ENCODE assay signal across 13 cellular contexts in genomic region chr5:23352437-23352836, GRCh38.
A peak's percentile ranks its signal among the peaks of the same experiment; 100 is the strongest.
DNase-seq lines count a peak whose midpoint lies in the region; ATAC-seq and TF ChIP-seq lines count a peak whose summit lies in the region.
"Had no signal": no experiment of that assay in that cellular context is flagged by ENCODE, and none has a peak within 500 bp of the region (broad histone marks: within the 10 kb centered on the region; RNA-seq: fewer than 3 reads in every experiment).

No MANE protein-coding gene starts in this region.

- ATAC-seq in HCT116 (no peak), HG03354 (IDR thresholded peaks at IDR 0.05; ENCODE audit: poor library complexity, severe bottlenecking, unreplicated experiment) (no peak)
- ATAC-seq: T-helper 17 cell had no signal

- no peak overlapping the region for H3K14ac ChIP-seq in mesenchymal stem cell (ENCODE audit: low read length in 2 of 2)

- no peak overlapping the region for H3K27ac ChIP-seq in HCT116 (ENCODE audit: low read depth, low read length)
- no peak overlapping the region for H3K27ac ChIP-seq in WERI-Rb-1
- H3K27ac ChIP-seq in mesenchymal stem cell (ENCODE audit: low read length, poor library complexity, severe bottlenecking): no peak overlapping the region
- no peak overlapping the region for H3K27ac ChIP-seq in dorsolateral prefrontal cortex
- H3K27ac ChIP-seq: tibial nerve had no signal

- no peaks in the 10 kb centered on the region for H3K79me1 ChIP-seq in mesenchymal stem cell (replicated peaks; ENCODE audit: low read length, poor library complexity, severe bottlenecking)

- H3K9me3 ChIP-seq in HCT116 (ENCODE audit: control insufficient read depth in 1 of 2, insufficient read depth in 1 of 2, low read depth in 1 of 2, low read length in 2 of 2): peaks cover 3 to 10% of the 10 kb centered on the region in 2 experiments; a peak in 3 of 4 replicates
- no peaks in the 10 kb centered on the region for H3K9me3 ChIP-seq in WERI-Rb-1 (ENCODE audit: severe bottlenecking)
- H3K9me3 ChIP-seq in mesenchymal stem cell (ENCODE audit: control insufficient read depth, low read length): no peaks in the 10 kb centered on the region
- H3K9me3 ChIP-seq: tibial nerve had no signal

- H3K4me3 ChIP-seq in HCT116 (replicated peaks in 1 of 2; ENCODE audit: low read depth in 1 of 2, low read length in 2 of 2) (no peak overlapping the region), WERI-Rb-1 (ENCODE audit: low read depth, low read length) (no peak overlapping the region), mesenchymal stem cell (ENCODE audit: insufficient read depth in 1 of 2, low read depth in 1 of 2, low read length in 2 of 2) (no peak overlapping the region), dorsolateral prefrontal cortex (no peak overlapping the region)
- H3K4me3 ChIP-seq: tibial nerve had no signal

- CTCF ChIA-PET in HCT116 (lab: Charles Lee): no interaction called here

- H3K18ac ChIP-seq in mesenchymal stem cell (ENCODE audit: low read depth in 1 of 2, low read length in 2 of 2): no peak overlapping the region

- TF ChIP-seq POLR2A in HCT116 (IDR thresholded peaks at IDR 0.05; ENCODE audit: borderline replicate concordance, extremely low read depth, insufficient read depth, insufficient read length): no peak

- TF ChIP-seq CTCF in HCT116 (IDR thresholded peaks at IDR 0.05 in 2 of 3, conservative IDR thresholded peaks at IDR 0.05 in 1 of 3; ENCODE audit: borderline replicate concordance in 1 of 3, insufficient read depth in 1 of 3, low read depth in 2 of 3, low read length in 2 of 3) (no peak), WERI-Rb-1 (IDR thresholded peaks at IDR 0.05; ENCODE audit: low read depth, low read length) (peak; percentile 74), dorsolateral prefrontal cortex (IDR thresholded peaks at IDR 0.05 in 54 of 56, conservative IDR thresholded peaks at IDR 0.05 in 2 of 56; ENCODE audit: low read depth in 1 of 56, partially characterized antibody in 56 of 56) (no peak)

- H3K4me1 ChIP-seq in HCT116 (ENCODE audit: control insufficient read depth in 1 of 2, insufficient read depth in 2 of 2, low read length in 2 of 2) (no peaks in the 10 kb centered on the region), mesenchymal stem cell (ENCODE audit: control insufficient read depth, insufficient read depth, low read depth, low read length) (no peaks in the 10 kb centered on the region)
- H3K4me1 ChIP-seq: tibial nerve had no signal

- WGBS in mesenchymal stem cell: 72% methylated on average over 7 of the region's 8 CpGs

- no peak overlapping the region for H3K4ac ChIP-seq in mesenchymal stem cell (ENCODE audit: low read depth in 1 of 2, low read length in 2 of 2)

- no peaks in the 10 kb centered on the region for H3K79me2 ChIP-seq in HCT116 (ENCODE audit: insufficient read depth, low read length)

- H3K9me2 ChIP-seq in HCT116 (ENCODE audit: insufficient read depth): no peaks in the 10 kb centered on the region

- intact Hi-C loops in HCT116 (cut with micrococcal nuclease) (no loop called here), dorsolateral prefrontal cortex (cut with DNase I) (no loop called here)

- H2BK12ac ChIP-seq in mesenchymal stem cell (ENCODE audit: low read length in 2 of 2): no peak overlapping the region

- no TSS peak for BruUV-seq in HCT116 (replicated peaks; lab: Mats Ljungman, UMichigan)

- no peaks in the 10 kb centered on the region for H3K27me3 ChIP-seq in HCT116 (ENCODE audit: insufficient read depth, low read length)
- H3K27me3 ChIP-seq in WERI-Rb-1 (ENCODE audit: insufficient read depth, low read depth, severe bottlenecking): no peaks in the 10 kb centered on the region
- no peaks in the 10 kb centered on the region for H3K27me3 ChIP-seq in mesenchymal stem cell (ENCODE audit: control insufficient read depth in 1 of 2, insufficient read depth in 1 of 2, low read length in 2 of 2)
- no peaks in the 10 kb centered on the region for H3K27me3 ChIP-seq in dorsolateral prefrontal cortex
- H3K27me3 ChIP-seq: tibial nerve had no signal

- H4K20me1 ChIP-seq in HCT116 (ENCODE audit: insufficient read depth): no peaks in the 10 kb centered on the region

- H2AFZ ChIP-seq in HCT116 (ENCODE audit: low read depth, low read length, poor library complexity, severe bottlenecking) (no peak overlapping the region), mesenchymal stem cell (ENCODE audit: low read depth, low read length) (no peak overlapping the region)

- no peak overlapping the region for H4K91ac ChIP-seq in mesenchymal stem cell (ENCODE audit: low read length)

- no peak overlapping the region for H2BK120ac ChIP-seq in mesenchymal stem cell (ENCODE audit: low read depth, low read length)

- H4K8ac ChIP-seq in mesenchymal stem cell (ENCODE audit: low read length): no peak overlapping the region

- H2BK5ac ChIP-seq in mesenchymal stem cell (ENCODE audit: low read depth, low read length, poor library complexity, severe bottlenecking): no peak overlapping the region

- TF ChIP-seq RAD21 in HCT116 (IDR thresholded peaks at IDR 0.05; ENCODE audit: low read depth): no peak

- H2BK15ac ChIP-seq in mesenchymal stem cell (ENCODE audit: low read depth, poor library complexity, severe bottlenecking): no peak overlapping the region

- H3K4me2 ChIP-seq in HCT116 (ENCODE audit: low read length): no peak overlapping the region
- no peak overlapping the region for H3K4me2 ChIP-seq in mesenchymal stem cell (ENCODE audit: low read length, poor library complexity, severe bottlenecking)

- DNase-seq in HCT116 (ENCODE audit: low read depth, low spot score) (no peak), NCI-H226 (peak; percentile 30), WERI-Rb-1 (peak; percentile 71), mesenchymal stem cell (peak; percentile 36), hypothalamus (lab: John Stamatoyannopoulos, UW) (no peak), dorsolateral prefrontal cortex (no peak), NCI-H446 treated with DMSO at 0.1 percent for 48 hours (lab: John Stamatoyannopoulos, UW) (no peak)
- DNase-seq: activated T-cell treated with anti-CD3 and anti-CD28 coated beads, Interleukin-2, amount 50 U/mL, for 48 hours; GF-D8; Kasumi-1; T-helper 17 cell had no signal

- RAD21 ChIA-PET in HCT116 (lab: Charles Lee; ENCODE audit: low non-redundant PET in 1 of 2, low total read pairs in 2 of 2, uncharacterized antibody in 2 of 2, unreplicated experiment in 2 of 2): no interaction called here

- H3K23ac ChIP-seq in mesenchymal stem cell (ENCODE audit: low read length in 2 of 2): no peak overlapping the region

- no peak overlapping the region for H2AK5ac ChIP-seq in mesenchymal stem cell (ENCODE audit: low read length, severe bottlenecking)

- POLR2A ChIA-PET in HCT116 (lab: Charles Lee): no interaction called here

- H3K9ac ChIP-seq in HCT116 (ENCODE audit: low read length) (no peak overlapping the region), mesenchymal stem cell (ENCODE audit: low read length) (no peak overlapping the region)

- H3K36me3 ChIP-seq in HCT116 (ENCODE audit: control insufficient read depth in 1 of 2, insufficient read depth in 2 of 2, low read length in 2 of 2): no peaks in the 10 kb centered on the region
- no peaks in the 10 kb centered on the region for H3K36me3 ChIP-seq in WERI-Rb-1
- H3K36me3 ChIP-seq in mesenchymal stem cell (ENCODE audit: control insufficient read depth in 1 of 2, insufficient read depth in 2 of 2, low read depth in 1 of 2, low read length in 2 of 2): no peaks in the 10 kb centered on the region
- H3K36me3 ChIP-seq: tibial nerve had no signal

TF ChIP-seq in HCT116, 20 proteins besides CTCF, POLR2A, EP300 and RAD21:
- TF ChIP-seq EZH2phosphoT487 (IDR thresholded peaks at IDR 0.05; ENCODE audit: borderline replicate concordance): no peak
- TF ChIP-seq TCF7L2 (IDR thresholded peaks at IDR 0.05; ENCODE audit: borderline replicate concordance, extremely low read depth, insufficient read depth, insufficient read length): peak; percentile 21
TF ChIP-seq in HCT116: peak in this region for 1.

Comparison
In these comparisons a context has a peak if more than half of its experiments do, and no peak if none do; other contexts are left out.
1. DNase-seq: peak in NCI-H226 (single experiment), WERI-Rb-1 (single experiment) and mesenchymal stem cell (single experiment); none in HCT116 (single experiment), hypothalamus (0 of 51), dorsolateral prefrontal cortex (0 of 10) and NCI-H446 treated with DMSO at 0.1 percent for 48 hours (single experiment).